8 cellular contexts compared by ENCODE assay signal in the genomic region with DNA sequence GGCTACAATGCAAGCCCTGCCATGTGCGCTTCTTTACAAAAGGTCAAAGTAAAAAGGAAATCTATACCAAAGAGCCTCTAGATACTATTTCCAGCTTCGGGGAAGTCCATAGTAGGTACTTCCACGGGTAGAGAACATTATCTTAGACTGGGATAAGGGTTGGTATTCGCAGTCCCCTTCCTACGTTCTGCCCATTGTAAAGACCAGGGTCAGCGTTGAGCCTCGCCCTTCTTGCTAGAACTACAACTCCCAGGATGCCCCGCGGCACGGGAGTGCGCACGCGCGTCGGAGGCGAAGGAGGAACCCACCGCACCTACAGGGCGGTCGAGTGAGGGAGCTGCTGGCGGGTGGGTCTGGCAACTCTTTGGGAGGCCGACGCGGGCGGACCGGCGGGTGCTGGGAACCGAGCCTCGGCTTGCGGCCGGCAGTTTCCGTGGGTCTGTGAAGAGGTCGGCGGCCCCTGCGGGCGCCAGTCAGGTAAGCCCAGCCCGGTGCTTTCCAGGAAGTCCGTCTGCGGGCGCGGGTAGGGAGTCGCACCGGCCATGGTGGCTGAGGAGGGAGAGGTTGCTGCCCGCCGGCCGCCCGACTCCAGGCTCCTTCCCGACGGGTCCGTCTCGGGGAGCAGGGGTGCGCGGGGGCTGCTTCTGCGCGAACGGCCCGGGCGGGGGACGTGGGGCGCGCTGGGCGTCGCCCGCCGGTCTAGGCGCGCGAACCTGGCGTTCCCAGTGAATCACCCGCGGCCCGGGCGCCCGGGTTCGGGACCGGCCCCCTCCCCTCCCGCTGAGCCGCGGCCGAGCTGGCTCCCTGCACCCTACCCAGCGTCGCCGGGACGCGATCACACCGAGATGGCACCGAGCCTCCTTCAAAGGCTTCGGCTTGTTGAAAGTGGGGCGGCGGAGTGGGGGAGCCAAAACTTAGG. TPM values are rescaled to one million over a fixed set of nuclear protein-coding genes. Genes with fewer than 3 reads are reported as not detected.
DNase-seq lines count a peak whose midpoint lies in the region; ATAC-seq and TF ChIP-seq lines count a peak whose summit lies in the region.

A gene (plus strand): TSS at position 294 of the 919 bp plus-strand sequence. CDS start 33,232 bp downstream, outside the sequence.

- H3K56ac ChIP-seq in mesendoderm (ENCODE audit: low read length): peak within 1 kb of the TSS; percentile 97

- no peak within 1 kb of the TSS for H2BK120ac ChIP-seq in mesendoderm (ENCODE audit: low read depth, low read length)

- no peaks in the 10 kb centered on the region for H3K27me3 Mint-ChIP-seq in CD8-positive, alpha-beta memory T cell
- H3K27me3 Mint-ChIP-seq in endodermal cell (ENCODE audit: insufficient read depth): peaks cover 1% of the 10 kb centered on the region

- H3K36me3 ChIP-seq in CD8-positive, alpha-beta memory T cell (ENCODE audit: insufficient read depth, low read length): no peaks in the 10 kb centered on the region
- H3K36me3 ChIP-seq in endodermal cell (ENCODE audit: control insufficient read depth, insufficient read depth, low read length) (no peaks in the 10 kb centered on the region), mesendoderm (ENCODE audit: control insufficient read depth, insufficient read depth, low read length) (no peaks in the 10 kb centered on the region)

- H3K36me3 Mint-ChIP-seq in CD8-positive, alpha-beta memory T cell: peaks cover 0 to 5% (median 2%) of the 10 kb centered on the region in 3 donors
- H3K36me3 Mint-ChIP-seq in endodermal cell (ENCODE audit: low read depth): no peaks in the 10 kb centered on the region

- peak within 1 kb of the TSS; percentile 59 for H4K8ac ChIP-seq in mesendoderm (ENCODE audit: low read depth, low read length)

- no peaks in the 10 kb centered on the region for H3K27me3 ChIP-seq in CD8-positive, alpha-beta memory T cell (ENCODE audit: insufficient read depth, low read length, poor library complexity, severe bottlenecking)
- H3K27me3 ChIP-seq in HL-60 (ENCODE audit: insufficient read depth, poor library complexity, severe bottlenecking): no peaks in the 10 kb centered on the region
- no peaks in the 10 kb centered on the region for H3K27me3 ChIP-seq in endodermal cell (ENCODE audit: control insufficient read depth, insufficient read depth, low read length, poor library complexity, severe bottlenecking)
- no peaks in the 10 kb centered on the region for H3K27me3 ChIP-seq in mesendoderm (ENCODE audit: insufficient read depth, low read length, poor library complexity)

- H3K9ac ChIP-seq in endodermal cell (ENCODE audit: extremely low read depth, low read length, poor library complexity, severe bottlenecking): peak within 1 kb of the TSS; percentile 58
- peak within 1 kb of the TSS; percentile 89 for H3K9ac ChIP-seq in mesendoderm (ENCODE audit: low read length)

- peaks cover 27% of the 10 kb centered on the region for H3K79me2 ChIP-seq in mesendoderm (ENCODE audit: control insufficient read depth, insufficient read depth, low read length)

- H3K27ac Mint-ChIP-seq in CD8-positive, alpha-beta memory T cell: peak within 1 kb of the TSS; percentile 86 to 99 (median 96)
- H3K27ac Mint-ChIP-seq in endodermal cell: peak within 1 kb of the TSS; percentile 94

- no peaks in the 10 kb centered on the region for H3K9me3 ChIP-seq in CD8-positive, alpha-beta memory T cell (ENCODE audit: low read length)
- no peaks in the 10 kb centered on the region for H3K9me3 ChIP-seq in endodermal cell (ENCODE audit: control insufficient read depth, low read length)

- no peak for TF ChIP-seq CTCF in HL-60 (IDR thresholded peaks at IDR 0.05; ENCODE audit: insufficient read depth, low read length)
- no peak for TF ChIP-seq CTCF in endodermal cell (conservative IDR thresholded peaks at IDR 0.05)

- H3K4me2 ChIP-seq in mesendoderm (ENCODE audit: low read length): peak within 1 kb of the TSS; percentile 65

- no peak within 1 kb of the TSS for H3K23ac ChIP-seq in mesendoderm (ENCODE audit: low read length)

- H3K18ac ChIP-seq in mesendoderm (ENCODE audit: low read length): peak within 1 kb of the TSS; percentile 82

- no peak within 1 kb of the TSS for H4K5ac ChIP-seq in mesendoderm (ENCODE audit: low read length)

- H3K27ac ChIP-seq in CD8-positive, alpha-beta memory T cell (ENCODE audit: low read depth, low read length): peak within 1 kb of the TSS; percentile 71
- peak within 1 kb of the TSS; percentile 88 for H3K27ac ChIP-seq in HL-60 (replicated peaks)
- no peak within 1 kb of the TSS for H3K27ac ChIP-seq in endodermal cell (ENCODE audit: low read depth, low read length)
- H3K27ac ChIP-seq in mesendoderm (ENCODE audit: low read depth, low read length): peak within 1 kb of the TSS; percentile 58

- no peak within 1 kb of the TSS for H2BK15ac ChIP-seq in mesendoderm (replicated peaks; ENCODE audit: low read depth)

- H3K4ac ChIP-seq in mesendoderm (ENCODE audit: low read depth, low read length): peak within 1 kb of the TSS; percentile 75

- no peak within 1 kb of the TSS for H2AK5ac ChIP-seq in mesendoderm (ENCODE audit: low read length)

- H3K4me3 ChIP-seq in CD8-positive, alpha-beta memory T cell (ENCODE audit: low read length): peak within 1 kb of the TSS; percentile 60
- peak within 1 kb of the TSS; percentile 97 for H3K4me3 ChIP-seq in HL-60 (replicated peaks; ENCODE audit: insufficient read depth, low read length)
- peak within 1 kb of the TSS; percentile 89 for H3K4me3 ChIP-seq in endodermal cell (ENCODE audit: low read length)
- peak within 1 kb of the TSS; percentile 49 for H3K4me3 ChIP-seq in mesendoderm (ENCODE audit: low read length)

- DNase-seq in CD8-positive, alpha-beta memory T cell: peak; percentile 80 to 93 (median 86)
- DNase-seq in HL-60 (ENCODE audit: low read depth in 1 of 2, low spot score in 1 of 2) (peak; percentile 79 to 92), NOMO-1 treated with DMSO at 0.1 percent for 48 hours (lab: John Stamatoyannopoulos, UW; ENCODE audit: unreplicated experiment) (peak; percentile 76), endodermal cell (peak; percentile 98), mesendoderm (peak; percentile 95)
- peak; percentile 57 for DNase-seq in activated CD8-positive, alpha-beta memory T cell treated with anti-CD3 and anti-CD28 coated beads, Interleukin-2, amount 50 U/mL, for 1 hour (ENCODE audit: extremely low read depth)
- peak; percentile 82 for DNase-seq in stimulated activated CD8-positive, alpha-beta memory T cell treated with anti-CD3 and anti-CD28 coated beads, Interleukin-12 subunit alpha, Interleukin-12 subunit beta, amount 100 ng/mL, for 4 hours (ENCODE audit: low read depth)

- H2BK5ac ChIP-seq in mesendoderm (ENCODE audit: low read length): no peak within 1 kb of the TSS

- CTCF ChIA-PET in CD8-positive, alpha-beta memory T cell (lab: Charles Lee): interaction anchor here (0.8 to 1.6 kb wide), 4 partner anchors 32 to 180 kb away, joined by 4 to 6 read pairs (median 4); no protein-coding TSS in a partner anchor

- H3K4me1 ChIP-seq in CD8-positive, alpha-beta memory T cell (ENCODE audit: insufficient read depth, low read length): peaks cover 35% of the 10 kb centered on the region
- H3K4me1 ChIP-seq in endodermal cell (ENCODE audit: control insufficient read depth, insufficient read depth, low read length) (no peaks in the 10 kb centered on the region), mesendoderm (ENCODE audit: control insufficient read depth, low read depth, low read length) (no peaks in the 10 kb centered on the region)

- WGBS in endodermal cell (ENCODE audit: insufficient coverage in 1 of 2, insufficient read length in 1 of 2), 2 experiments: 2 to 5% methylated on average over 24 to 89 of the region's 89 CpGs
- WGBS in mesendoderm (ENCODE audit: extremely low coverage, insufficient coverage, low lambda C conversion rate): no CpG with 5 or more reads among the region's 89 CpGs

- ATAC-seq in GM19463 (IDR thresholded peaks at IDR 0.05; ENCODE audit: unreplicated experiment): peak; percentile 85

- H3K4me1 Mint-ChIP-seq in CD8-positive, alpha-beta memory T cell: peaks cover 44 to 54% (median 49%) of the 10 kb centered on the region in 3 donors
- H3K4me1 Mint-ChIP-seq in endodermal cell: peaks cover 10% of the 10 kb centered on the region

- POLR2A ChIA-PET in CD8-positive, alpha-beta memory T cell (lab: Charles Lee): interaction anchor here (0.6 kb wide), 1 partner anchor 415 kb away, joined by 4 read pairs; no protein-coding TSS in a partner anchor

- peaks cover 2% of the 10 kb centered on the region for H3K79me1 ChIP-seq in mesendoderm (ENCODE audit: low read length)

- no peaks in the 10 kb centered on the region for H3K9me3 Mint-ChIP-seq in CD8-positive, alpha-beta memory T cell
- no peaks in the 10 kb centered on the region for H3K9me3 Mint-ChIP-seq in endodermal cell

- peak within 1 kb of the TSS; percentile 93 to 99 (median 97) for H3K4me3 Mint-ChIP-seq in CD8-positive, alpha-beta memory T cell
- peak within 1 kb of the TSS; percentile 92 for H3K4me3 Mint-ChIP-seq in endodermal cell

RNA-seq across cellular contexts. Expression of the gene that starts here (rescaled TPM):
- total RNA-seq in CD8-positive, alpha-beta memory T cell: 10 to 100 TPM; 52.6 to 54.0 TPM
- 34.0 TPM for polyA plus RNA-seq in CD8-positive, alpha-beta memory T cell
- total RNA-seq in endodermal cell: 10 to 100 TPM; 39.6 to 44.4 TPM
- polyA plus RNA-seq in endodermal cell (2013, experiment 1 of 2): 20.6 TPM
- 21.4 TPM for polyA plus RNA-seq in endodermal cell (2013, experiment 2 of 2)
- polyA plus RNA-seq in mesendoderm (2013, experiment 1 of 2): 24.0 TPM
- 24.4 TPM for polyA plus RNA-seq in mesendoderm (2013, experiment 2 of 2)
